Comparison of ENCODE assay signal across 16 cellular contexts in the genomic region with DNA sequence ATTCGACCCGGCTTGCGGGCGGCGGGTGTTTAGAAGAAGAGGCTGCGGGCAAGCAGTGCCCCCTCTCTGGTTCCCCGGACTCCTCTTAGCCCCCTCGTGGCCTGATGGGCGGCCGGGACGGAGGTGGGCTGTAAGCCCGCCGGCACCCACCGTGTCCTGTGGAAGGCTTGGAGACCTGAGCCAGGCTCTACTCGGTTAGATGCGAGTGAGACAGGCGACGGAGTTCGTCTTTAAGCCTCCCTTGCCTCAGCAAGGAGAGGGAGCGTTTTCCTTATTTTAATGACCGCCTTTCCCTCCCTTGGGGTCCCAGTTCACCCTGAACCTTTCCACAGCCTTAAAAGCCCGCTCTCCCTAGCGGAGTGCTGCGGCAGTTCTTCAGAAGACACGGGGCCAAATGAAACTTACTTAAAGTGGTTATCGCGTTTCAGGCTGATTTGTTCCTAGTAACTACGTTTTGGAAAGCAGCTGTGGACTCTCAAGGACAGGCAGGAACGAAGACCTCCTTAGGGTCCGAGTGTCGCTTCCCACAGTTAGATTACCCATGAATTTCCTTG. TPM values are rescaled to one million over a fixed set of nuclear protein-coding genes. Genes with fewer than 3 reads are reported as not detected.
DNase-seq lines count a peak whose midpoint lies in the region; ATAC-seq and TF ChIP-seq lines count a peak whose summit lies in the region.
"Had no signal": no experiment of that assay in that cellular context is flagged by ENCODE, and none has a peak within 500 bp of the region (broad histone marks: within the 10 kb centered on the region; RNA-seq: fewer than 3 reads in every experiment).

No MANE protein-coding gene starts in this region.

- dilution Hi-C loops in mammary epithelial cell (cut with HindIII; ENCODE audit: low sequenced_read_pairs): no loop called here

- intact Hi-C loops in breast epithelium (cut with DNase I; ENCODE audit: low total_unique reads): no loop called here
- intact Hi-C loops in mammary epithelial cell (cut with micrococcal nuclease): no loop called here
- intact Hi-C loops in tibial artery (cut with DNase I; ENCODE audit: low total_unique reads): no loop called here
- intact Hi-C loops in thyroid gland (cut with DNase I): no loop called here

- H3K4me1 ChIP-seq in breast epithelium: no peaks in the 10 kb centered on the region
- H3K4me1 ChIP-seq in mammary epithelial cell (ENCODE audit: insufficient read depth, low read length): peaks cover 4% of the 10 kb centered on the region
- no peaks in the 10 kb centered on the region for H3K4me1 ChIP-seq in endodermal cell (ENCODE audit: control insufficient read depth, insufficient read depth, low read length)
- peaks cover 0 to 8% (median 2%) of the 10 kb centered on the region in 4 donors for H3K4me1 ChIP-seq in tibial artery
- no peaks in the 10 kb centered on the region for H3K4me1 ChIP-seq in thyroid gland

- H3K9ac ChIP-seq in mammary epithelial cell (ENCODE audit: insufficient read depth, low read length) (no peak overlapping the region), endodermal cell (ENCODE audit: extremely low read depth, low read length, poor library complexity, severe bottlenecking) (no peak overlapping the region)

- peaks cover 57% of the 10 kb centered on the region for H3K9me3 Mint-ChIP-seq in endodermal cell
- peaks cover 2% of the 10 kb centered on the region for H3K9me3 Mint-ChIP-seq in neural crest cell
- H3K9me3 Mint-ChIP-seq: activated naive CD8-positive, alpha-beta T cell treated with anti-CD3 and anti-CD28 coated beads, Interleukin-2, amount 10 ng/mL, durations not matched to agents 7 days and 5 days had no signal

- H3K27ac Mint-ChIP-seq in endodermal cell (no peak overlapping the region), neural crest cell (ENCODE audit: unreplicated experiment) (no peak overlapping the region)
- H3K27ac Mint-ChIP-seq: activated naive CD8-positive, alpha-beta T cell treated with anti-CD3 and anti-CD28 coated beads, Interleukin-2, amount 10 ng/mL, durations not matched to agents 7 days and 5 days; CD4-positive, CD25-positive, alpha-beta regulatory T cell; stimulated activated naive B cell treated with anti-CD40 and anti-IgM and Interleukin-4, amounts not matched to agents 10 μg/mL and 1 μg/mL and 100 μg/mL, for 72 hours had no signal

- peaks cover 76% of the 10 kb centered on the region for H3K27me3 Mint-ChIP-seq in endodermal cell (ENCODE audit: insufficient read depth)
- H3K27me3 Mint-ChIP-seq in neural crest cell (ENCODE audit: low read depth): peaks cover 85% of the 10 kb centered on the region

- no peak overlapping the region for H3K27ac ChIP-seq in breast epithelium
- H3K27ac ChIP-seq in mammary epithelial cell (ENCODE audit: insufficient read depth, low read depth, low read length): no peak overlapping the region
- H3K27ac ChIP-seq in endodermal cell (ENCODE audit: low read depth, low read length): no peak overlapping the region
- H3K27ac ChIP-seq in tibial artery: no peak overlapping the region
- peak overlapping the region in 1 of 3 donors; percentile 23 for H3K27ac ChIP-seq in thyroid gland

- WGBS in mammary epithelial cell (ENCODE audit: low coverage, missing lambda C conversion rate): 26% methylated on average over 9 of the region's 31 CpGs
- 61 to 74% methylated on average over 4 to 31 of the region's 31 CpGs for WGBS in endodermal cell (ENCODE audit: insufficient coverage in 1 of 2, insufficient read length in 1 of 2), 2 experiments
- WGBS in thyroid gland, 2 donors: 8 to 12% methylated on average over 13 to 15 of the region's 31 CpGs

- H3K4me1 Mint-ChIP-seq in endodermal cell (peaks cover 17% of the 10 kb centered on the region), neural crest cell (peaks cover 39% of the 10 kb centered on the region)
- H3K4me1 Mint-ChIP-seq: activated naive CD8-positive, alpha-beta T cell treated with anti-CD3 and anti-CD28 coated beads, Interleukin-2, amount 10 ng/mL, durations not matched to agents 7 days and 5 days; CD4-positive, CD25-positive, alpha-beta regulatory T cell had no signal

- H3K4me2 ChIP-seq in mammary epithelial cell (ENCODE audit: insufficient read depth, low read depth, low read length): no peak overlapping the region

- in situ Hi-C loops in mammary epithelial cell (cut with MboI; ENCODE audit: low sequenced_read_pairs in 2 of 2): no loop called here

- BruUV-seq in mammary epithelial cell (replicated peaks; lab: Mats Ljungman, UMichigan): no TSS peak

- H3K4me3 Mint-ChIP-seq in endodermal cell (peak overlapping the region; percentile 78), neural crest cell (peak overlapping the region; percentile 48)
- H3K4me3 Mint-ChIP-seq: CD4-positive, CD25-positive, alpha-beta regulatory T cell; stimulated activated naive B cell treated with anti-CD40 and anti-IgM and Interleukin-4, amounts not matched to agents 10 μg/mL and 1 μg/mL and 100 μg/mL, for 72 hours had no signal

- TF ChIP-seq CTCF in breast epithelium (IDR thresholded peaks at IDR 0.05): no peak
- TF ChIP-seq CTCF in mammary epithelial cell (conservative IDR thresholded peaks at IDR 0.05 in 1 of 2, IDR thresholded peaks at IDR 0.05 in 1 of 2; ENCODE audit: extremely low read depth in 1 of 2, insufficient read depth in 1 of 2, low read depth in 1 of 2, low read length in 2 of 2): no peak
- peak; percentile 31 for TF ChIP-seq CTCF in endodermal cell (conservative IDR thresholded peaks at IDR 0.05)
- no peak for TF ChIP-seq CTCF in neural crest cell (conservative IDR thresholded peaks at IDR 0.05)
- no peak for TF ChIP-seq CTCF in tibial artery (IDR thresholded peaks at IDR 0.05)
- no peak for TF ChIP-seq CTCF in thyroid gland (IDR thresholded peaks at IDR 0.05)

- H3K36me3 Mint-ChIP-seq in endodermal cell (ENCODE audit: low read depth): peaks cover 14% of the 10 kb centered on the region
- H3K36me3 Mint-ChIP-seq in neural crest cell (ENCODE audit: low read depth): peaks cover 6% of the 10 kb centered on the region
- H3K36me3 Mint-ChIP-seq: activated naive CD8-positive, alpha-beta T cell treated with anti-CD3 and anti-CD28 coated beads, Interleukin-2, amount 10 ng/mL, durations not matched to agents 7 days and 5 days; CD4-positive, CD25-positive, alpha-beta regulatory T cell had no signal

- H3K36me3 ChIP-seq in breast epithelium (no peaks in the 10 kb centered on the region), mammary epithelial cell (ENCODE audit: insufficient read depth, low read length) (no peaks in the 10 kb centered on the region), endodermal cell (ENCODE audit: control insufficient read depth, insufficient read depth, low read length) (no peaks in the 10 kb centered on the region), tibial artery (no peaks in the 10 kb centered on the region), thyroid gland (no peaks in the 10 kb centered on the region)

- DNase-seq in breast epithelium (ENCODE audit: low spot score in 2 of 2) (no peak), mammary epithelial cell (no peak), endodermal cell (no peak), neural crest cell (ENCODE audit: low read depth, low spot score) (no peak), tibial artery (no peak), cerebellar cortex (ENCODE audit: low spot score) (no peak), thyroid gland (no peak)
- DNase-seq: 8988T; activated CD4-positive, alpha-beta T cell treated with anti-CD3 and anti-CD28 coated beads for 1 hour; activated naive CD8-positive, alpha-beta T cell treated with anti-CD3 and anti-CD28 coated beads, Interleukin-2, amount 10 ng/mL, durations not matched to agents 7 days and 5 days; CD4-positive, CD25-positive, alpha-beta regulatory T cell; NCI-H1436 treated with DMSO at 0.1 percent for 48 hours; stimulated activated naive B cell treated with anti-CD40 and anti-IgM and Interleukin-4, amounts not matched to agents 10 μg/mL and 1 μg/mL and 100 μg/mL, for 72 hours; T-helper 1 cell had no signal

- TF ChIP-seq POLR2A in breast epithelium (IDR thresholded peaks at IDR 0.05): no peak
- TF ChIP-seq POLR2A in thyroid gland (IDR thresholded peaks at IDR 0.05): no peak

- H3K4me3 ChIP-seq in breast epithelium (peak overlapping the region; percentile 37 to 55 (median 38)), mammary epithelial cell (replicated peaks in 1 of 3; ENCODE audit: insufficient read depth in 1 of 3, low read depth in 2 of 3, low read length in 3 of 3) (no peak overlapping the region), endodermal cell (ENCODE audit: low read length) (no peak overlapping the region), tibial artery (peak overlapping the region; percentile 18 to 42), thyroid gland (replicated peaks in 1 of 3) (no peak overlapping the region)
- H3K4me3 ChIP-seq: K562 had no signal

- H4K20me1 ChIP-seq in mammary epithelial cell (ENCODE audit: insufficient read depth, low read length): no peaks in the 10 kb centered on the region

- CTCF ChIA-PET in mammary epithelial cell (lab: Charles Lee; ENCODE audit: low non-redundant PET): no interaction called here

- no peaks in the 10 kb centered on the region for H3K9me3 ChIP-seq in breast epithelium
- H3K9me3 ChIP-seq in mammary epithelial cell (replicated peaks; ENCODE audit: insufficient read depth, low read length): peaks cover 9% of the 10 kb centered on the region
- H3K9me3 ChIP-seq in endodermal cell (ENCODE audit: control insufficient read depth, low read length): no peaks in the 10 kb centered on the region
- peaks cover 0 to 5% (median 0%) of the 10 kb centered on the region in 3 donors for H3K9me3 ChIP-seq in tibial artery
- H3K9me3 ChIP-seq in thyroid gland: no peaks in the 10 kb centered on the region

- no peak overlapping the region for H2AFZ ChIP-seq in mammary epithelial cell (ENCODE audit: low read depth, low read length)

- no peaks in the 10 kb centered on the region for H3K79me2 ChIP-seq in mammary epithelial cell (ENCODE audit: insufficient read depth, low read length)

- ATAC-seq in GM21717 (IDR thresholded peaks at IDR 0.05; ENCODE audit: unreplicated experiment): no peak
- ATAC-seq: K562; stimulated activated naive B cell treated with anti-CD40 and anti-IgM and Interleukin-4, amounts not matched to agents 10 μg/mL and 1 μg/mL and 100 μg/mL, for 72 hours had no signal

- H3K27me3 ChIP-seq in breast epithelium (peaks cover 0 to 79% of the 10 kb centered on the region in 2 donors), mammary epithelial cell (ENCODE audit: insufficient read depth, low read length) (peaks cover 10% of the 10 kb centered on the region), endodermal cell (ENCODE audit: control insufficient read depth, insufficient read depth, low read length, poor library complexity, severe bottlenecking) (no peaks in the 10 kb centered on the region), tibial artery (peaks cover 0 to 9% of the 10 kb centered on the region in 2 donors), thyroid gland (peaks cover 2% of the 10 kb centered on the region)

RNA-seq across cellular contexts. Expression of a gene that starts 1.0 kb away (rescaled TPM):
- total RNA-seq in breast epithelium (1 to 10 TPM in 1 of 3 donors, under 1 TPM in 2; under 0.01 to 2.1 (median 0.15) TPM), mammary epithelial cell (under 1 TPM in 1 of 2 donors, not detected in 1; under 0.01 TPM), endodermal cell (10 to 100 TPM; 24.4 to 31.5 TPM), neural crest cell (8.3 and 8.8 TPM in 2 replicates), thyroid gland (1 to 10 TPM in 1 of 4 donors, under 1 TPM in 3; 0.29 to 1.3 (median 0.39) TPM)
- polyA plus RNA-seq in mammary epithelial cell: not detected
- not detected for polyA minus RNA-seq in mammary epithelial cell
- polyA plus RNA-seq in endodermal cell (2013, experiment 1 of 2): 0.32 TPM
- polyA plus RNA-seq in endodermal cell (2013, experiment 2 of 2): 0.33 TPM
- total RNA-seq: activated naive CD8-positive, alpha-beta T cell treated with anti-CD3 and anti-CD28 coated beads, Interleukin-2, amount 10 ng/mL, durations not matched to agents 7 days and 5 days; CD4-positive, CD25-positive, alpha-beta regulatory T cell; K562 had no signal
- polyA plus RNA-seq: CD4-positive, CD25-positive, alpha-beta regulatory T cell; K562 had no signal

Comparison
In these comparisons a context has a peak if more than half of its experiments do, and no peak if none do; other contexts are left out.
1. H3K4me3 ChIP-seq: peak in breast epithelium (3 of 3) and tibial artery (2 of 2); none in mammary epithelial cell (0 of 3), endodermal cell (single experiment) and thyroid gland (0 of 3).